7 cellular contexts compared by ENCODE assay signal in the genomic region with DNA sequence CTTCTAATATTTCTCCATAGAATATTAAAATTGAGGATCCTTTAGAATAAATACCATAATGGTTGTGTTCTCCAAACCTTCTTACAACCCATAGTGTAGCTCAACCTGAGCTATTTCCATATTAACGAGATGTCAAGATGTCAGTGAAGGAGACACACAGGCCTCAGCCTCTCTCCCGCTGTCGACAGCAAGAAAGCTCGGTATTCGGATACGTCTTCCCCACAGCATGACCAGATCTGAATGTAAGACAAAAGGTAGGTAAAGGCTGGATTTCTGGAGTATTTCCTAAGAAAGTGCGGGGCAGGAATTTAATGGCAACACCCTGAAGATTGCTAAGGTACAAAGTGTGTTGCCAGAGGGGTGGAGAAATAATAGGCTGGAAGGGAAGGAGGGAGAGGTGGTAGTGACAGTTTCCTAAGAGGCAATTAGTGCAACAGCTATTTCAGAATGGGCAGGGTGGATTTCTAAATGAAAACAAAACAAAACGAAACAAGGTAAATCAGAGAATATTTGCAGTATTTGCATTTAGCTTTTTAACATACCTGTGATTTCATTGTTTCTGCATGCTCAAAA. TPM values are rescaled to one million over a fixed set of nuclear protein-coding genes. Genes with fewer than 3 reads are reported as not detected.
DNase-seq lines count a peak whose midpoint lies in the region; ATAC-seq, FAIRE-seq and TF ChIP-seq lines count a peak whose summit lies in the region.

No MANE protein-coding gene starts in this region.

- H3K36me3 ChIP-seq in H7 (replicated peaks; ENCODE audit: control insufficient read depth, insufficient read depth, low read length) (peaks cover 2% of the 10 kb centered on the region), small intestine (ENCODE audit: control insufficient read depth in 2 of 2, insufficient read depth in 2 of 2, low read length in 2 of 2) (no peaks in the 10 kb centered on the region)

- H3K4me3 Mint-ChIP-seq in T-helper 17 cell = peak overlapping the region; percentile 95

- peaks cover 3% of the 10 kb centered on the region for H3K36me3 Mint-ChIP-seq in T-helper 17 cell (ENCODE audit: low read depth)

- H3K27me3 Mint-ChIP-seq in T-helper 17 cell = no peaks in the 10 kb centered on the region

- DNase-seq in H7 = no peak
- DNase-seq in T-helper 17 cell = no peak
- no peak for DNase-seq in foreskin fibroblast
- DNase-seq in small intestine = peak; percentile 48
- no peak for DNase-seq in NCI-H510A (lab: John Stamatoyannopoulos, UW)

- no peak for ATAC-seq in T-helper 17 cell
- no peak for ATAC-seq in HG02981 (IDR thresholded peaks at IDR 0.05; ENCODE audit: unreplicated experiment)
- no peak for ATAC-seq in GM21737 (IDR thresholded peaks at IDR 0.05; ENCODE audit: unreplicated experiment)

- 76 to 83% (median 81%) methylated on average over 8 of the region's 8 CpGs for WGBS in small intestine, 3 donors

- peak overlapping the region; percentile 39 to 63 for H3K27ac ChIP-seq in small intestine (ENCODE audit: low read depth in 1 of 2, low read length in 1 of 2)

- peaks cover 4 to 11% of the 10 kb centered on the region in 2 donors for H3K4me1 ChIP-seq in small intestine (ENCODE audit: control insufficient read depth in 2 of 2, insufficient read depth in 1 of 2, low read depth in 1 of 2, low read length in 1 of 2)

- no peaks in the 10 kb centered on the region for H3K27me3 ChIP-seq in H7 (ENCODE audit: control insufficient read depth, insufficient read depth, low read length)
- H3K27me3 ChIP-seq in small intestine (ENCODE audit: control insufficient read depth in 2 of 2, insufficient read depth in 2 of 2, low read length in 2 of 2) = no peaks in the 10 kb centered on the region

- H3K27ac Mint-ChIP-seq in T-helper 17 cell = peak overlapping the region; percentile 94

- H3K4me1 Mint-ChIP-seq in T-helper 17 cell = peaks cover 45% of the 10 kb centered on the region

- H3K4me3 ChIP-seq in H7 (ENCODE audit: insufficient read depth, low read depth, low read length) (peak overlapping the region; percentile 98; the same call in 1 of the 2 replicates), foreskin fibroblast (ENCODE audit: low read depth in 1 of 2, low read length in 2 of 2) (peak overlapping the region; percentile 87 to 89), small intestine (ENCODE audit: low read depth in 1 of 2, low read length in 2 of 2) (no peak overlapping the region)

- FAIRE-seq in small intestine (lab: Jason Lieb, UNC) = no peak

- H3K9me3 ChIP-seq in T-helper 17 cell (ENCODE audit: control insufficient read depth, low read length, poor library complexity, severe bottlenecking) = no peaks in the 10 kb centered on the region
- no peaks in the 10 kb centered on the region for H3K9me3 ChIP-seq in small intestine (ENCODE audit: control insufficient read depth, low read depth)

- TF ChIP-seq CTCF in foreskin fibroblast (IDR thresholded peaks at IDR 0.05; ENCODE audit: low read depth, low read length) = no peak

RNA-seq across cellular contexts. Expression of a gene that starts 1.7 kb away (rescaled TPM):
- total RNA-seq in H7 (2014; rRNA removed; shearing (Covaris generic)) = 80.5 and 110 TPM in 2 replicates
- 10 to 100 TPM; 44.6 to 48.1 TPM for total RNA-seq in T-helper 17 cell
- 10 to 100 TPM; 18.1 to 29.0 (median 25.0) TPM for polyA plus RNA-seq in small intestine

RNA-seq across cellular contexts. Expression of a gene that starts 11.1 kb away (rescaled TPM):
- 0.14 TPM in 1 of 2 replicates, not detected in the other for total RNA-seq in H7 (2014; rRNA removed; shearing (Covaris generic))
- total RNA-seq in T-helper 17 cell = under 1 TPM; 0.18 to 0.47 TPM
- polyA plus RNA-seq in small intestine = under 1 TPM in 1 of 3 donors, not detected in 2; 0.19 TPM

Comparison
In these comparisons a context has a peak if more than half of its experiments do, and no peak if none do; other contexts are left out.
1. H3K4me3 ChIP-seq: peak in H7 (single experiment) and foreskin fibroblast (2 of 2); none in small intestine (0 of 2).